19 cellular contexts compared by ENCODE assay signal in genomic region chr7:37187179-37187578, GRCh38.
"Had no signal": no experiment of that assay in that cellular context is flagged by ENCODE, and none has a peak within 500 bp of the region (broad histone marks: within the 10 kb centered on the region; RNA-seq: fewer than 3 reads in every experiment).

No MANE protein-coding gene starts in this region.

- DNase-seq: cortex of kidney; dorsolateral prefrontal cortex; effector CD8-positive, alpha-beta T cell; foreskin melanocyte; heart left ventricle; hippocampal formation; left colon; naive thymus-derived CD8-positive, alpha-beta T cell; psoas muscle; retina; right lobe of liver; spleen; stimulated activated CD4-positive, alpha-beta T cell treated with anti-CD3 and anti-CD28 coated beads, Interleukin-15, amount 100 ng/mL, for 24 hours; stimulated activated CD4-positive, alpha-beta T cell treated with anti-CD3 and anti-CD28 coated beads, Interleukin-1b, Interleukin-23, amount 100 ng/mL, for 48 hours; stimulated activated CD4-positive, alpha-beta T cell treated with anti-CD3 and anti-CD28 coated beads, Interleukin-4, amount 100 ng/mL, for 4 hours; stimulated activated naive B cell treated with anti-CD40 and anti-IgM and Interleukin-4, amounts not matched to agents 10 μg/mL and 1 μg/mL and 100 μg/mL, for 72 hours; stimulated activated naive CD8-positive, alpha-beta T cell treated with anti-CD3 and anti-CD28 coated beads, Interleukin-15, amount 100 ng/mL, for 72 hours; testis; upper lobe of right lung had no signal

- H3K27me3 Mint-ChIP-seq: naive thymus-derived CD8-positive, alpha-beta T cell; stimulated activated naive B cell treated with anti-CD40 and anti-IgM and Interleukin-4, amounts not matched to agents 10 μg/mL and 1 μg/mL and 100 μg/mL, for 72 hours; stimulated activated naive CD8-positive, alpha-beta T cell treated with anti-CD3 and anti-CD28 coated beads, Interleukin-15, amount 100 ng/mL, for 72 hours had no signal

- H3K9me3 Mint-ChIP-seq: naive thymus-derived CD8-positive, alpha-beta T cell; stimulated activated naive B cell treated with anti-CD40 and anti-IgM and Interleukin-4, amounts not matched to agents 10 μg/mL and 1 μg/mL and 100 μg/mL, for 72 hours; stimulated activated naive CD8-positive, alpha-beta T cell treated with anti-CD3 and anti-CD28 coated beads, Interleukin-15, amount 100 ng/mL, for 72 hours had no signal

- H3K27ac Mint-ChIP-seq: stimulated activated naive B cell treated with anti-CD40 and anti-IgM and Interleukin-4, amounts not matched to agents 10 μg/mL and 1 μg/mL and 100 μg/mL, for 72 hours; stimulated activated naive CD8-positive, alpha-beta T cell treated with anti-CD3 and anti-CD28 coated beads, Interleukin-15, amount 100 ng/mL, for 72 hours had no signal

- H3K4me1 Mint-ChIP-seq: stimulated activated naive B cell treated with anti-CD40 and anti-IgM and Interleukin-4, amounts not matched to agents 10 μg/mL and 1 μg/mL and 100 μg/mL, for 72 hours had no signal

- H3K4me3 Mint-ChIP-seq: naive thymus-derived CD8-positive, alpha-beta T cell; stimulated activated naive B cell treated with anti-CD40 and anti-IgM and Interleukin-4, amounts not matched to agents 10 μg/mL and 1 μg/mL and 100 μg/mL, for 72 hours; stimulated activated naive CD8-positive, alpha-beta T cell treated with anti-CD3 and anti-CD28 coated beads, Interleukin-15, amount 100 ng/mL, for 72 hours had no signal

- ATAC-seq: heart left ventricle; left colon; naive thymus-derived CD8-positive, alpha-beta T cell; psoas muscle; right lobe of liver; stimulated activated naive B cell treated with anti-CD40 and anti-IgM and Interleukin-4, amounts not matched to agents 10 μg/mL and 1 μg/mL and 100 μg/mL, for 72 hours; stimulated activated naive CD8-positive, alpha-beta T cell treated with anti-CD3 and anti-CD28 coated beads, Interleukin-15, amount 100 ng/mL, for 72 hours; upper lobe of right lung had no signal
